In the genomic region with DNA sequence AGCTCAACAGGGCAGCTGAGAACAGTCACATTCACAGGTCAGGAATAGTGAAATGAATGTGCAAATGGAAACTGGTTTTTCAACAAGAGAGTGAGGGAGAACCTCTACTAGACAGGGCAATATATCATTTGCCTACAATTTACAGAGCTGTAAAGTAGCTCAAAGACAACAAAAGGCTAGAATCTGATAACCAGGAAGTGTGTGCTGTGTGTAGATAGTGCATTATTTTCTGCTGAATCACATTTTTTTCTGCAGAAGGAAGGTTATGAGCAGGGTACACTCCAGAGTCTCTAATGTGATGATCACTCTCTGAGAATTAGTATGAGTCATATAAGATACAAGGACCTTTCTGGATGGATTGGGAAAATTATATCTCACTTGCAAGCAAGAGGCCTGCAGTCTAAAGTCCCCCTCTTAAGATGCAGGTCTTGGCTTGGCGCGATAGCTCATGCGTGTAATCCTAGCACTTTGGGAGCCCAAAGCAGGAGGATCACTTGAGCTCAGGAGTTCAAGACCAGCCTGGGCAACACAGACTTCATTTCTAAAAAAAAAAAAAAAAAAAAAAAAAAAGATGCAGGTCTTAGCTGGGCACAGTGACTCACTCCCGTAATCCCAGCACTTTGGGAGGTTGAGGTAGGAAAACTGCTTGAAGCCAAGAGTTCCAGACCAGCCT, we compare ENCODE assay signal across 1 cellular context.
TF ChIP-seq lines count a peak whose summit lies in the region.

No MANE protein-coding gene starts in this region.

TF ChIP-seq in K562, 482 proteins besides CTCF, POLR2A, EP300 and RAD21 (continued from another document and continues in another):
- TF ChIP-seq HMGN3 (IDR thresholded peaks at IDR 0.05; ENCODE audit: borderline replicate concordance, extremely low read depth, insufficient read length, low read depth, low read length), result no peak
- TF ChIP-seq, protein P1, sequence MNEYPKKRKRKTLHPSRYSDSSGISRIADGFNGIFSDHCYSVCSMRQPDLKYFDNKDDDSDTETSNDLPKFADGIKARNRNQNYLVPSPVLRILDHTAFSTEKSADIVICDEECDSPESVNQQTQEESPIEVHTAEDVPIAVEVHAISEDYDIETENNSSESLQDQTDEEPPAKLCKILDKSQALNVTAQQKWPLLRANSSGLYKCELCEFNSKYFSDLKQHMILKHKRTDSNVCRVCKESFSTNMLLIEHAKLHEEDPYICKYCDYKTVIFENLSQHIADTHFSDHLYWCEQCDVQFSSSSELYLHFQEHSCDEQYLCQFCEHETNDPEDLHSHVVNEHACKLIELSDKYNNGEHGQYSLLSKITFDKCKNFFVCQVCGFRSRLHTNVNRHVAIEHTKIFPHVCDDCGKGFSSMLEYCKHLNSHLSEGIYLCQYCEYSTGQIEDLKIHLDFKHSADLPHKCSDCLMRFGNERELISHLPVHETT (CRISPR knock-in tag; conservative IDR thresholded peaks at IDR 0.05 in 1 of 2, IDR thresholded peaks at IDR 0.05 in 1 of 2), result peak in 1 of 2 experiments; percentile 70; a peak in 2 of 4 replicates
- peak; percentile 71 for TF ChIP-seq POLR2AphosphoS5 (IDR thresholded peaks at IDR 0.05; ENCODE audit: control insufficient read depth, insufficient read depth, low read depth, low read length)
- TF ChIP-seq CHD7 (IDR thresholded peaks at IDR 0.05; ENCODE audit: low read depth, low read length), result no peak
- peak; percentile 88; the same call in 1 of the 2 replicates for TF ChIP-seq ZEB2 (IDR thresholded peaks at IDR 0.05)
- no peak for TF ChIP-seq OTX1 (CRISPR knock-in tag; IDR thresholded peaks at IDR 0.05)
- TF ChIP-seq RBM25 (IDR thresholded peaks at IDR 0.05; ENCODE audit: low read depth, low read length, severe bottlenecking), result no peak
- no peak for TF ChIP-seq NONO (IDR thresholded peaks at IDR 0.05; ENCODE audit: low read depth in 2 of 2, low read length in 1 of 2)
- TF ChIP-seq ZNF354B (CRISPR knock-in tag; IDR thresholded peaks at IDR 0.05), result no peak
- TF ChIP-seq ARNT (IDR thresholded peaks at IDR 0.05), result peak; percentile 65 to 99; a peak in 3 of 4 replicates
- TF ChIP-seq LEF1 (IDR thresholded peaks at IDR 0.05), result peak; percentile 96
- TF ChIP-seq NCOA2 (IDR thresholded peaks at IDR 0.05; ENCODE audit: partially characterized antibody in 2 of 2), result peak; percentile 28 to 43
- TF ChIP-seq, protein P2, sequence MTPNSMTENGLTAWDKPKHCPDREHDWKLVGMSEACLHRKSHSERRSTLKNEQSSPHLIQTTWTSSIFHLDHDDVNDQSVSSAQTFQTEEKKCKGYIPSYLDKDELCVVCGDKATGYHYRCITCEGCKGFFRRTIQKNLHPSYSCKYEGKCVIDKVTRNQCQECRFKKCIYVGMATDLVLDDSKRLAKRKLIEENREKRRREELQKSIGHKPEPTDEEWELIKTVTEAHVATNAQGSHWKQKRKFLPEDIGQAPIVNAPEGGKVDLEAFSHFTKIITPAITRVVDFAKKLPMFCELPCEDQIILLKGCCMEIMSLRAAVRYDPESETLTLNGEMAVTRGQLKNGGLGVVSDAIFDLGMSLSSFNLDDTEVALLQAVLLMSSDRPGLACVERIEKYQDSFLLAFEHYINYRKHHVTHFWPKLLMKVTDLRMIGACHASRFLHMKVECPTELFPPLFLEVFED (CRISPR knock-in tag; conservative IDR thresholded peaks at IDR 0.05), result no peak
- TF ChIP-seq ZNF507 (tag; conservative IDR thresholded peaks at IDR 0.05), result no peak
- peak; percentile 76 for TF ChIP-seq ELF1 (tag; IDR thresholded peaks at IDR 0.05)
- no peak for TF ChIP-seq TGIF2 (CRISPR knock-in tag; IDR thresholded peaks at IDR 0.05)
- TF ChIP-seq ZNF253 (CRISPR knock-in tag; conservative IDR thresholded peaks at IDR 0.05), result no peak
- TF ChIP-seq HSF4 (CRISPR knock-in tag; IDR thresholded peaks at IDR 0.05; ENCODE audit: borderline replicate concordance), result no peak
- TF ChIP-seq ZNF134 (CRISPR knock-in tag; conservative IDR thresholded peaks at IDR 0.05), result no peak
- no peak for TF ChIP-seq ZNF224 (CRISPR knock-in tag; IDR thresholded peaks at IDR 0.05)
- no peak for TF ChIP-seq SNRNP70 (optimal IDR thresholded peaks at IDR 0.05; ENCODE audit: low read depth, low read length)
- no peak for TF ChIP-seq CBX8 (IDR thresholded peaks at IDR 0.05; ENCODE audit: borderline replicate concordance, extremely low read depth, low read depth, low read length, poor library complexity, severe bottlenecking)
- TF ChIP-seq ZNF23 (CRISPR knock-in tag; IDR thresholded peaks at IDR 0.05), result no peak
- no peak for TF ChIP-seq SNAPC5 (CRISPR knock-in tag; IDR thresholded peaks at IDR 0.05)
- TF ChIP-seq ZNF668 (CRISPR knock-in tag; IDR thresholded peaks at IDR 0.05), result no peak
- no peak for TF ChIP-seq ZBTB26 (CRISPR knock-in tag; IDR thresholded peaks at IDR 0.05)
- TF ChIP-seq PHF20 (IDR thresholded peaks at IDR 0.05; ENCODE audit: partially characterized antibody), result no peak
- TF ChIP-seq ETS2 (tag; IDR thresholded peaks at IDR 0.05; ENCODE audit: borderline replicate concordance, poor library complexity, severe bottlenecking), result no peak
- no peak for TF ChIP-seq ZFP36 (IDR thresholded peaks at IDR 0.05; ENCODE audit: low read depth, low read length, partially characterized antibody)
- TF ChIP-seq HMBOX1 (IDR thresholded peaks at IDR 0.05), result peak; percentile 64; the same call in 1 of the 2 replicates
- TF ChIP-seq ARID4B (CRISPR knock-in tag; IDR thresholded peaks at IDR 0.05), result no peak
- TF ChIP-seq, protein P3, sequence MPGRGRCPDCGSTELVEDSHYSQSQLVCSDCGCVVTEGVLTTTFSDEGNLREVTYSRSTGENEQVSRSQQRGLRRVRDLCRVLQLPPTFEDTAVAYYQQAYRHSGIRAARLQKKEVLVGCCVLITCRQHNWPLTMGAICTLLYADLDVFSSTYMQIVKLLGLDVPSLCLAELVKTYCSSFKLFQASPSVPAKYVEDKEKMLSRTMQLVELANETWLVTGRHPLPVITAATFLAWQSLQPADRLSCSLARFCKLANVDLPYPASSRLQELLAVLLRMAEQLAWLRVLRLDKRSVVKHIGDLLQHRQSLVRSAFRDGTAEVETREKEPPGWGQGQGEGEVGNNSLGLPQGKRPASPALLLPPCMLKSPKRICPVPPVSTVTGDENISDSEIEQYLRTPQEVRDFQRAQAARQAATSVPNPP (IDR thresholded peaks at IDR 0.05; ENCODE audit: borderline replicate concordance, insufficient read depth, insufficient read length), result no peak
- TF ChIP-seq SMARCA4 (IDR thresholded peaks at IDR 0.05), result peak; percentile 99
- no peak for TF ChIP-seq KHSRP (IDR thresholded peaks at IDR 0.05)
